10 cellular contexts compared by ENCODE assay signal in genomic region chr5:141121563-141121962, GRCh38. TPM values are rescaled to one million over a fixed set of nuclear protein-coding genes. Genes with fewer than 3 reads are reported as not detected.
A peak's percentile ranks its signal among the peaks of the same experiment; 100 is the strongest.
DNase-seq lines count a peak whose midpoint lies in the region; ATAC-seq and TF ChIP-seq lines count a peak whose summit lies in the region.
"Had no signal": no experiment of that assay in that cellular context is flagged by ENCODE, and none has a peak within 500 bp of the region (broad histone marks: within the 10 kb centered on the region; RNA-seq: fewer than 3 reads in every experiment).

TSS of gene PCDHB4 (plus strand) at chr5:141121818. CDS start at chr5:141121999, 181 bp downstream.

- no peaks in the 10 kb centered on the region for H3K4me1 Mint-ChIP-seq in stimulated activated effector memory CD8-positive, alpha-beta T cell treated with anti-CD3 and anti-CD28 coated beads, Interleukin-12 subunit alpha, Interleukin-12 subunit beta, amount 100 ng/mL, for 72 hours

- H3K4me3 Mint-ChIP-seq in stimulated activated effector memory CD8-positive, alpha-beta T cell treated with anti-CD3 and anti-CD28 coated beads, Interleukin-12 subunit alpha, Interleukin-12 subunit beta, amount 100 ng/mL, for 72 hours: no peak within 1 kb of the TSS

- 10 to 21% (median 17%) methylated on average over 16 of the region's 16 CpGs for WGBS in ovary, 3 donors

- TF ChIP-seq EP300 in ovary (IDR thresholded peaks at IDR 0.05): no peak

- H3K9me2 ChIP-seq in Karpas-422 (replicated peaks; ENCODE audit: insufficient read depth, low read length): no peaks in the 10 kb centered on the region

- ATAC-seq in GM21515 (IDR thresholded peaks at IDR 0.05; ENCODE audit: unreplicated experiment): no peak
- no peak for ATAC-seq in stimulated activated effector memory CD8-positive, alpha-beta T cell treated with anti-CD3 and anti-CD28 coated beads, Interleukin-12 subunit alpha, Interleukin-12 subunit beta, amount 100 ng/mL, for 72 hours

- H3K36me3 Mint-ChIP-seq in stimulated activated effector memory CD8-positive, alpha-beta T cell treated with anti-CD3 and anti-CD28 coated beads, Interleukin-12 subunit alpha, Interleukin-12 subunit beta, amount 100 ng/mL, for 72 hours: no peaks in the 10 kb centered on the region

- no peak within 1 kb of the TSS for H2AFZ ChIP-seq in Karpas-422 (ENCODE audit: low read length)

- no peaks in the 10 kb centered on the region for H3K79me2 ChIP-seq in Karpas-422 (ENCODE audit: low read length)

- peak within 1 kb of the TSS in 1 of 2 donors; percentile 42 for H3K27ac ChIP-seq in ovary
- no peak within 1 kb of the TSS for H3K27ac ChIP-seq in Karpas-422 (ENCODE audit: low read length)

- DNase-seq in NB4 (ENCODE audit: low read depth) (peak; percentile 2), epithelial cell of esophagus (ENCODE audit: low read depth) (no peak), ovary (peak; percentile 47 to 65 (median 58)), Karpas-422 (no peak), hippocampal formation (lab: John Stamatoyannopoulos, UW) (no peak)
- no peak for DNase-seq in stimulated activated effector memory CD8-positive, alpha-beta T cell treated with anti-CD3 and anti-CD28 coated beads, Interleukin-12 subunit alpha, Interleukin-12 subunit beta, amount 100 ng/mL, for 72 hours (ENCODE audit: low spot score in 2 of 2)
- DNase-seq: DND-41, occipital lobe had no signal

- H3K4me2 ChIP-seq in Karpas-422 (ENCODE audit: low read depth, low read length, poor library complexity, severe bottlenecking): no peak within 1 kb of the TSS

- no peak within 1 kb of the TSS for H3K4me3 ChIP-seq in NB4 (ENCODE audit: low read depth, low read length)
- no peak within 1 kb of the TSS for H3K4me3 ChIP-seq in epithelial cell of esophagus (ENCODE audit: low read length)
- H3K4me3 ChIP-seq in ovary: peak within 1 kb of the TSS; percentile 18
- H3K4me3 ChIP-seq in Karpas-422 (ENCODE audit: low read length): no peak within 1 kb of the TSS

- no peaks in the 10 kb centered on the region for H3K4me1 ChIP-seq in ES-I3 (ENCODE audit: insufficient read depth, low read length)
- no peaks in the 10 kb centered on the region for H3K4me1 ChIP-seq in ovary (ENCODE audit: insufficient read depth)
- H3K4me1 ChIP-seq in Karpas-422 (ENCODE audit: low read length): no peaks in the 10 kb centered on the region

- H3K9me3 ChIP-seq in ES-I3 (ENCODE audit: control insufficient read depth, insufficient read depth, low read length): peaks cover 6% of the 10 kb centered on the region; the same call in 1 of the 2 replicates
- H3K9me3 ChIP-seq in ovary: peaks cover 0 to 13% of the 10 kb centered on the region in 2 donors
- H3K9me3 ChIP-seq in Karpas-422 (ENCODE audit: low read length): no peaks in the 10 kb centered on the region; the same call in 1 of the 2 replicates

- no peak within 1 kb of the TSS for H3K27ac Mint-ChIP-seq in stimulated activated effector memory CD8-positive, alpha-beta T cell treated with anti-CD3 and anti-CD28 coated beads, Interleukin-12 subunit alpha, Interleukin-12 subunit beta, amount 100 ng/mL, for 72 hours

- no peak for TF ChIP-seq CTCF in NB4 (IDR thresholded peaks at IDR 0.05; ENCODE audit: low read depth, low read length)
- TF ChIP-seq CTCF in epithelial cell of esophagus (IDR thresholded peaks at IDR 0.05; ENCODE audit: insufficient read depth, low read depth, low read length, missing control alignments): peak; percentile 18
- peak in 2 of 3 donors; percentile 21 to 47 for TF ChIP-seq CTCF in ovary (IDR thresholded peaks at IDR 0.05)

- no peaks in the 10 kb centered on the region for H3K9me3 Mint-ChIP-seq in stimulated activated effector memory CD8-positive, alpha-beta T cell treated with anti-CD3 and anti-CD28 coated beads, Interleukin-12 subunit alpha, Interleukin-12 subunit beta, amount 100 ng/mL, for 72 hours

- intact Hi-C loops in ovary (cut with DNase I): no loop called here

- no peaks in the 10 kb centered on the region for H3K27me3 ChIP-seq in ovary
- H3K27me3 ChIP-seq in Karpas-422 (ENCODE audit: low read length): no peaks in the 10 kb centered on the region

- TF ChIP-seq POLR2A in NB4 (IDR thresholded peaks at IDR 0.05; ENCODE audit: extremely low read depth, insufficient read length) (no peak), ovary (IDR thresholded peaks at IDR 0.05) (no peak)

- no peaks in the 10 kb centered on the region for H4K20me1 ChIP-seq in Karpas-422 (ENCODE audit: insufficient read depth, low read depth, low read length)

- H3K36me3 ChIP-seq in ES-I3 (ENCODE audit: insufficient read depth, low read length): no peaks in the 10 kb centered on the region
- no peaks in the 10 kb centered on the region for H3K36me3 ChIP-seq in ovary
- no peaks in the 10 kb centered on the region for H3K36me3 ChIP-seq in Karpas-422 (ENCODE audit: insufficient read depth, low read length)

- H3K9ac ChIP-seq in ES-I3 (ENCODE audit: low read depth, low read length) (peak within 1 kb of the TSS; percentile 3; the same call in 1 of the 2 replicates), Karpas-422 (ENCODE audit: low read length) (no peak within 1 kb of the TSS)

RNA-seq across cellular contexts. Expression of gene PCDHB4, which starts in this region (rescaled TPM):
- total RNA-seq in ovary: 10 to 100 TPM in 1 of 7 donors, 1 to 10 TPM in 6; 2.5 to 12.6 (median 6.9) TPM
- polyA plus RNA-seq in ovary: 1 to 10 TPM; 4.2 to 5.0 TPM
- total RNA-seq in Karpas-422 (2014; rRNA removed; shearing (Covaris generic); ENCODE audit: low replicate concordance): not detected in 2 replicates

Comparison
In these comparisons a context has a peak if more than half of its experiments do, and no peak if none do; other contexts are left out.
1. DNase-seq: peak in NB4 (single experiment) and ovary (5 of 5); none in epithelial cell of esophagus (single experiment), Karpas-422 (single experiment), stimulated activated effector memory CD8-positive, alpha-beta T cell treated with anti-CD3 and anti-CD28 coated beads, Interleukin-12 subunit alpha, Interleukin-12 subunit beta, amount 100 ng/mL, for 72 hours (0 of 2) and hippocampal formation (0 of 2).